ENCODE assay signal across 10 cellular contexts in the genomic region with DNA sequence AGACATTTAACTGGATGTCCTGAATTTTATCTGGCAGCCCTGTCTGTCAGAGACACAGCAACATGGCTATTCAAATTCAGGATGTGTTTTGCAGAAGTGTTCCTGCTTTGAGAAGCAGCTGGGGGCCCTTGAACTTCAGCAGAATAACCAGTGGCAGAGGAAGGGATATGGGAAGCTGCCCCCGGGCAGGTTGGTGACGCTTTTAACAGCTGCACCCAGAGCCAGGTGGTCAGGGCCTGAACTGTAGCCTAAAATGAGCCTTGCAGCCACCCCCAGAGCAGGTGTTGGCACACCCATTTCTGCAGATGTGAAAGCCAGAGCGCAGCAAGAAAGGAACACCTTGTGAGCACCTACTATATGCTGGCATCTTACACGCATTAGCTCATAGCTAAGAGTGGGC.
DNase-seq lines count a peak whose midpoint lies in the region; ATAC-seq, FAIRE-seq and TF ChIP-seq lines count a peak whose summit lies in the region.
"Had no signal": no experiment of that assay in that cellular context is flagged by ENCODE, and none has a peak within 500 bp of the region (broad histone marks: within the 10 kb centered on the region; RNA-seq: fewer than 3 reads in every experiment).

No MANE protein-coding gene starts in this region.

- H3K4me1 Mint-ChIP-seq in naive B cell, result peaks cover 44 to 59% (median 52%) of the 10 kb centered on the region in 3 donors

- H3K4me3 ChIP-seq in esophagus muscularis mucosa (no peak overlapping the region), HAP-1 (no peak overlapping the region)
- H3K4me3 ChIP-seq: colonic mucosa had no signal

- H3K27ac Mint-ChIP-seq in naive B cell, result peak overlapping the region in 5 of 6 donors; percentile 67 to 90 (median 75)

- H3K27ac ChIP-seq in esophagus muscularis mucosa (replicated peaks in 1 of 4), result no peak overlapping the region
- H3K27ac ChIP-seq: colonic mucosa had no signal

- in situ Hi-C loops in HAP-1 (cut with MboI; ENCODE audit: low sequenced_read_pairs), result no loop called here

- H3K9me3 ChIP-seq in esophagus muscularis mucosa (no peaks in the 10 kb centered on the region), HAP-1 (no peaks in the 10 kb centered on the region)
- H3K9me3 ChIP-seq: colonic mucosa had no signal

- no peak for FAIRE-seq in HTR-8/SVneo (lab: Jason Lieb, UNC)

- H3K27me3 Mint-ChIP-seq in naive B cell, result no peaks in the 10 kb centered on the region

- H3K4me3 Mint-ChIP-seq in naive B cell, result peak overlapping the region in 5 of 8 donors; percentile 20 to 74 (median 34)

- no peaks in the 10 kb centered on the region for H3K9me3 Mint-ChIP-seq in naive B cell

- no peaks in the 10 kb centered on the region for H3K36me3 Mint-ChIP-seq in naive B cell

- no peak for TF ChIP-seq CTCF in esophagus muscularis mucosa (IDR thresholded peaks at IDR 0.05)

- WGBS in esophagus muscularis mucosa, result 69% methylated on average over 4 of the region's 4 CpGs

- intact Hi-C loops in esophagus muscularis mucosa (cut with DNase I), result no loop called here

- H3K4me1 ChIP-seq in esophagus muscularis mucosa (no peaks in the 10 kb centered on the region), HAP-1 (peaks cover 4% of the 10 kb centered on the region)
- H3K4me1 ChIP-seq: colonic mucosa had no signal

- H3K36me3 ChIP-seq in esophagus muscularis mucosa (no peaks in the 10 kb centered on the region), HAP-1 (replicated peaks) (no peaks in the 10 kb centered on the region)
- H3K36me3 ChIP-seq: colonic mucosa had no signal

- no peak for TF ChIP-seq POLR2A in esophagus muscularis mucosa (IDR thresholded peaks at IDR 0.05; ENCODE audit: low read depth)

- ATAC-seq in GM18870 (IDR thresholded peaks at IDR 0.05; ENCODE audit: unreplicated experiment) (peak; percentile 42), HG02763 (IDR thresholded peaks at IDR 0.05; ENCODE audit: unreplicated experiment) (peak; percentile 57), naive B cell (ENCODE audit: low read depth in 2 of 2) (peak; percentile 88 to 92)

- peak; percentile 63 for DNase-seq in NCI-H510A treated with DMSO at 0.1 percent for 48 hours (lab: John Stamatoyannopoulos, UW)
- peak; percentile 76 for DNase-seq in naive B cell
- DNase-seq in esophagus muscularis mucosa (ENCODE audit: extremely low spot score), result no peak
- DNase-seq in NCI-H1930 (lab: John Stamatoyannopoulos, UW), result no peak
- DNase-seq in HAP-1 (ENCODE audit: low spot score in 2 of 2), result no peak
- no peak for DNase-seq in HTR-8/SVneo (ENCODE audit: insufficient read length, low spot score)
- DNase-seq: colonic mucosa, mammary epithelial cell had no signal

- H3K27me3 ChIP-seq in esophagus muscularis mucosa (no peaks in the 10 kb centered on the region), HAP-1 (ENCODE audit: low read depth) (no peaks in the 10 kb centered on the region)
- H3K27me3 ChIP-seq: colonic mucosa had no signal

- no peak for TF ChIP-seq EP300 in esophagus muscularis mucosa (IDR thresholded peaks at IDR 0.05)

Comparison
In these comparisons a context has a peak if more than half of its experiments do, and no peak if none do; other contexts are left out.
1. DNase-seq: peak in NCI-H510A treated with DMSO at 0.1 percent for 48 hours (single experiment) and naive B cell (single experiment); none in esophagus muscularis mucosa (single experiment), NCI-H1930 (0 of 2), HAP-1 (0 of 2) and HTR-8/SVneo (single experiment).
2. Peak in every context shown above with its lines, with median percentiles within 50 percentile points of each other: ATAC-seq.